In the genomic region with DNA sequence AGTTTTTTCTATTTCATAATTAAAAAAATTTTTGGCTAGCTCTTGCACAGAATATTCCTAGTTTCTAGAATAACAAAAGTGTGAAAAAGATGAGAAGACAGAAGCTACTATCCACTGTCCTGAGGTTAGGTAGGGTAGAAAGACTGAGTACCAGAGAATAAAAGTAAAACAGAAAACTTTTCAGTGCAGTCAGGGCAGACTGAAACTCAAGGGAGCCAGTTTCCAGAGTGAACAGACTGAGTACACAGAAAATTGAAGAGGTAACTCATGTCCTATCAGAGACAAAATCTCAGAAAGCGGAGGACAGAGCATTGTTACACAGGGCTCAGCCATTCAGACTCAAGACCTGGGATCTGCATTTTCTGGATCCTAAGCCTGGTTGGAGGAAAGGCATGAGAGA, we compare ENCODE assay signal across 1 cellular context.
TF ChIP-seq lines count a peak whose summit lies in the region.

No MANE protein-coding gene starts in this region.

TF ChIP-seq in H1, 55 proteins besides CTCF, POLR2A, EP300 and RAD21:
- TF ChIP-seq RBBP5 (IDR thresholded peaks at IDR 0.05; ENCODE audit: borderline replicate concordance, low read depth, low read length) = no peak
- no peak for TF ChIP-seq TCF12 (IDR thresholded peaks at IDR 0.05; ENCODE audit: low read depth, low read length)
- no peak for TF ChIP-seq RNF2 (IDR thresholded peaks at IDR 0.05; ENCODE audit: borderline replicate concordance, low read depth, low read length, missing control alignments, poor library complexity, severe bottlenecking)
- TF ChIP-seq SUZ12 (IDR thresholded peaks at IDR 0.05; ENCODE audit: low read length) = no peak
- TF ChIP-seq NRF1 (IDR thresholded peaks at IDR 0.05; ENCODE audit: low read depth, low read length) = no peak
TF ChIP-seq in H1: peak in this region for 0.
